16 cellular contexts compared by ENCODE assay signal in genomic region chr10:131211556-131211955, GRCh38.
A peak's percentile ranks its signal among the peaks of the same experiment; 100 is the strongest.
DNase-seq lines count a peak whose midpoint lies in the region; ATAC-seq lines count a peak whose summit lies in the region.
"Had no signal": no experiment of that assay in that cellular context is flagged by ENCODE, and none has a peak within 500 bp of the region (broad histone marks: within the 10 kb centered on the region; RNA-seq: fewer than 3 reads in every experiment).

No MANE protein-coding gene starts in this region.

- intact Hi-C loops in cardiac septum (cut with DNase I) (no loop called here), Right ventricle myocardium inferior (cut with DNase I) (no loop called here)

- DNase-seq in cardiac septum (ENCODE audit: low spot score), result peak; percentile 50
- no peak for DNase-seq in Right ventricle myocardium inferior (ENCODE audit: missing footprints)
- DNase-seq in cerebellar cortex (ENCODE audit: low spot score), result peak; percentile 44
- DNase-seq in mesenteric fat pad (ENCODE audit: low spot score), result peak; percentile 84
- DNase-seq in ureter (ENCODE audit: low spot score), result peak; percentile 44
- no peak for DNase-seq in medulla oblongata (ENCODE audit: extremely low spot score)
- DNase-seq: DMS79, KBM-7, NCI-H1105 treated with DMSO at 0.1 percent for 48 hours, NCI-H1694 treated with DMSO at 0.1 percent for 48 hours, NCI-H226, NCI-H524 treated with DMSO at 0.1 percent for 48 hours had no signal

- no peak for ATAC-seq in Right ventricle myocardium inferior
- ATAC-seq in HG02678 (IDR thresholded peaks at IDR 0.05; ENCODE audit: unreplicated experiment), result no peak
- no peak for ATAC-seq in HG02840 (IDR thresholded peaks at IDR 0.05; ENCODE audit: low FRiP score, unreplicated experiment)
- ATAC-seq: HepG2, Panc1 had no signal

Comparison
In these comparisons a context has a peak if more than half of its experiments do, and no peak if none do; other contexts are left out.
1. DNase-seq: peak in cardiac septum (single experiment), cerebellar cortex (single experiment), mesenteric fat pad (single experiment) and ureter (single experiment); none in Right ventricle myocardium inferior (single experiment) and medulla oblongata (single experiment).